In genomic region chr1:155931332-155932038, GRCh38 we compare ENCODE assay signal across 1 cellular context.
TF ChIP-seq lines count a peak whose summit lies in the region.

No MANE protein-coding gene starts in this region.

TF ChIP-seq in HEK293, 187 proteins besides CTCF, POLR2A, EP300 and RAD21 (continued from another document):
- TF ChIP-seq, protein P1, sequence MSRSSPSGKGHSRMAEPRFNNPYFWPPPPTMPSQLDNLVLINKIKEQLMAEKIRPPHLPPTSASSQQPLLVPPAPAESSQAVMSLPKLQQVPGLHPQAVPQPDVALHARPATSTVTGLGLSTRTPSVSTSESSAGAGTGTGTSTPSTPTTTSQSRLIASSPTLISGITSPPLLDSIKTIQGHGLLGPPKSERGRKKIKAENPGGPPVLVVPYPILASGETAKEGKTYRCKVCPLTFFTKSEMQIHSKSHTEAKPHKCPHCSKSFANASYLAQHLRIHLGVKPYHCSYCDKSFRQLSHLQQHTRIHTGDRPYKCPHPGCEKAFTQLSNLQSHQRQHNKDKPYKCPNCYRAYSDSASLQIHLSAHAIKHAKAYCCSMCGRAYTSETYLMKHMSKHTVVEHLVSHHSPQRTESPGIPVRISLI (tag by site-specific recombination; IDR thresholded peaks at IDR 0.05), result peak; percentile 8; the same call in 1 of the 2 replicates
- TF ChIP-seq PBX3 (CRISPR knock-in tag; IDR thresholded peaks at IDR 0.05) (no peak), ZNF121 (tag by site-specific recombination; IDR thresholded peaks at IDR 0.05) (0 out of 2 replicates have a peak, but pooled peaks have one; percentile 28), BCL6B (tag by site-specific recombination; IDR thresholded peaks at IDR 0.05) (no peak), ZNF404 (tag by site-specific recombination; IDR thresholded peaks at IDR 0.05) (no peak), ZNF433 (tag by site-specific recombination; IDR thresholded peaks at IDR 0.05; ENCODE audit: low read depth) (no peak), HOXC10 (CRISPR knock-in tag; IDR thresholded peaks at IDR 0.05) (no peak), ZNF629 (tag by site-specific recombination; IDR thresholded peaks at IDR 0.05) (no peak), ZNF677 (tag by site-specific recombination; IDR thresholded peaks at IDR 0.05) (no peak), GLIS2 (tag by site-specific recombination; IDR thresholded peaks at IDR 0.05) (no peak), SALL2 (tag by site-specific recombination; IDR thresholded peaks at IDR 0.05; ENCODE audit: borderline replicate concordance) (no peak), KLF1 (tag by site-specific recombination; IDR thresholded peaks at IDR 0.05) (peak; percentile 64), ZNF521 (tag by site-specific recombination; IDR thresholded peaks at IDR 0.05) (no peak), KLF9 (tag by site-specific recombination; IDR thresholded peaks at IDR 0.05; ENCODE audit: low read depth) (no peak), ZNF558 (tag by site-specific recombination; IDR thresholded peaks at IDR 0.05) (no peak), ZNF302 (tag by site-specific recombination; IDR thresholded peaks at IDR 0.05; ENCODE audit: low read depth) (no peak), ZNF24 (tag by site-specific recombination; IDR thresholded peaks at IDR 0.05) (no peak), ZNF354C (tag by site-specific recombination; IDR thresholded peaks at IDR 0.05; ENCODE audit: borderline replicate concordance, low read depth) (no peak), ZNF692 (tag by site-specific recombination; IDR thresholded peaks at IDR 0.05) (no peak), KLF16 (tag by site-specific recombination; IDR thresholded peaks at IDR 0.05) (no peak), MEIS1 (CRISPR knock-in tag; IDR thresholded peaks at IDR 0.05; ENCODE audit: borderline replicate concordance) (no peak)
- TF ChIP-seq, protein P2, sequence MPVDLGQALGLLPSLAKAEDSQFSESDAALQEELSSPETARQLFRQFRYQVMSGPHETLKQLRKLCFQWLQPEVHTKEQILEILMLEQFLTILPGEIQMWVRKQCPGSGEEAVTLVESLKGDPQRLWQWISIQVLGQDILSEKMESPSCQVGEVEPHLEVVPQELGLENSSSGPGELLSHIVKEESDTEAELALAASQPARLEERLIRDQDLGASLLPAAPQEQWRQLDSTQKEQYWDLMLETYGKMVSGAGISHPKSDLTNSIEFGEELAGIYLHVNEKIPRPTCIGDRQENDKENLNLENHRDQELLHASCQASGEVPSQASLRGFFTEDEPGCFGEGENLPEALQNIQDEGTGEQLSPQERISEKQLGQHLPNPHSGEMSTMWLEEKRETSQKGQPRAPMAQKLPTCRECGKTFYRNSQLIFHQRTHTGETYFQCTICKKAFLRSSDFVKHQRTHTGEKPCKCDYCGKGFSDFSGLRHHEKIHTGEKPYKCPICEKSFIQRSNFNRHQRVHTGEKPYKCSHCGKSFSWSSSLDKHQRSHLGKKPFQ (tag by site-specific recombination; IDR thresholded peaks at IDR 0.05), result no peak
- TF ChIP-seq, protein P3, sequence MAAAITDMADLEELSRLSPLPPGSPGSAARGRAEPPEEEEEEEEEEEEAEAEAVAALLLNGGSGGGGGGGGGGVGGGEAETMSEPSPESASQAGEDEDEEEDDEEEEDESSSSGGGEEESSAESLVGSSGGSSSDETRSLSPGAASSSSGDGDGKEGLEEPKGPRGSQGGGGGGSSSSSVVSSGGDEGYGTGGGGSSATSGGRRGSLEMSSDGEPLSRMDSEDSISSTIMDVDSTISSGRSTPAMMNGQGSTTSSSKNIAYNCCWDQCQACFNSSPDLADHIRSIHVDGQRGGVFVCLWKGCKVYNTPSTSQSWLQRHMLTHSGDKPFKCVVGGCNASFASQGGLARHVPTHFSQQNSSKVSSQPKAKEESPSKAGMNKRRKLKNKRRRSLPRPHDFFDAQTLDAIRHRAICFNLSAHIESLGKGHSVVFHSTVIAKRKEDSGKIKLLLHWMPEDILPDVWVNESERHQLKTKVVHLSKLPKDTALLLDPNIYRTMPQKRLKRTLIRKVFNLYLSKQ (tag by site-specific recombination; IDR thresholded peaks at IDR 0.05; ENCODE audit: borderline replicate concordance), result no peak
- TF ChIP-seq, protein P4, sequence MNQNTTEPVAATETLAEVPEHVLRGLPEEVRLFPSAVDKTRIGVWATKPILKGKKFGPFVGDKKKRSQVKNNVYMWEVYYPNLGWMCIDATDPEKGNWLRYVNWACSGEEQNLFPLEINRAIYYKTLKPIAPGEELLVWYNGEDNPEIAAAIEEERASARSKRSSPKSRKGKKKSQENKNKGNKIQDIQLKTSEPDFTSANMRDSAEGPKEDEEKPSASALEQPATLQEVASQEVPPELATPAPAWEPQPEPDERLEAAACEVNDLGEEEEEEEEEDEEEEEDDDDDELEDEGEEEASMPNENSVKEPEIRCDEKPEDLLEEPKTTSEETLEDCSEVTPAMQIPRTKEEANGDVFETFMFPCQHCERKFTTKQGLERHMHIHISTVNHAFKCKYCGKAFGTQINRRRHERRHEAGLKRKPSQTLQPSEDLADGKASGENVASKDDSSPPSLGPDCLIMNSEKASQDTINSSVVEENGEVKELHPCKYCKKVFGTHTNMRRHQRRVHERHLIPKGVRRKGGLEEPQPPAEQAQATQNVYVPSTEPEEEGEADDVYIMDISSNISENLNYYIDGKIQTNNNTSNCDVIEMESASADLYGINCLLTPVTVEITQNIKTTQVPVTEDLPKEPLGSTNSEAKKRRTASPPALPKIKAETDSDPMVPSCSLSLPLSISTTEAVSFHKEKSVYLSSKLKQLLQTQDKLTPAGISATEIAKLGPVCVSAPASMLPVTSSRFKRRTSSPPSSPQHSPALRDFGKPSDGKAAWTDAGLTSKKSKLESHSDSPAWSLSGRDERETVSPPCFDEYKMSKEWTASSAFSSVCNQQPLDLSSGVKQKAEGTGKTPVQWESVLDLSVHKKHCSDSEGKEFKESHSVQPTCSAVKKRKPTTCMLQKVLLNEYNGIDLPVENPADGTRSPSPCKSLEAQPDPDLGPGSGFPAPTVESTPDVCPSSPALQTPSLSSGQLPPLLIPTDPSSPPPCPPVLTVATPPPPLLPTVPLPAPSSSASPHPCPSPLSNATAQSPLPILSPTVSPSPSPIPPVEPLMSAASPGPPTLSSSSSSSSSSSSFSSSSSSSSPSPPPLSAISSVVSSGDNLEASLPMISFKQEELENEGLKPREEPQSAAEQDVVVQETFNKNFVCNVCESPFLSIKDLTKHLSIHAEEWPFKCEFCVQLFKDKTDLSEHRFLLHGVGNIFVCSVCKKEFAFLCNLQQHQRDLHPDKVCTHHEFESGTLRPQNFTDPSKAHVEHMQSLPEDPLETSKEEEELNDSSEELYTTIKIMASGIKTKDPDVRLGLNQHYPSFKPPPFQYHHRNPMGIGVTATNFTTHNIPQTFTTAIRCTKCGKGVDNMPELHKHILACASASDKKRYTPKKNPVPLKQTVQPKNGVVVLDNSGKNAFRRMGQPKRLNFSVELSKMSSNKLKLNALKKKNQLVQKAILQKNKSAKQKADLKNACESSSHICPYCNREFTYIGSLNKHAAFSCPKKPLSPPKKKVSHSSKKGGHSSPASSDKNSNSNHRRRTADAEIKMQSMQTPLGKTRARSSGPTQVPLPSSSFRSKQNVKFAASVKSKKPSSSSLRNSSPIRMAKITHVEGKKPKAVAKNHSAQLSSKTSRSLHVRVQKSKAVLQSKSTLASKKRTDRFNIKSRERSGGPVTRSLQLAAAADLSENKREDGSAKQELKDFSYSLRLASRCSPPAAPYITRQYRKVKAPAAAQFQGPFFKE (tag by site-specific recombination; IDR thresholded peaks at IDR 0.05; ENCODE audit: borderline replicate concordance), result no peak
- TF ChIP-seq, protein P5, sequence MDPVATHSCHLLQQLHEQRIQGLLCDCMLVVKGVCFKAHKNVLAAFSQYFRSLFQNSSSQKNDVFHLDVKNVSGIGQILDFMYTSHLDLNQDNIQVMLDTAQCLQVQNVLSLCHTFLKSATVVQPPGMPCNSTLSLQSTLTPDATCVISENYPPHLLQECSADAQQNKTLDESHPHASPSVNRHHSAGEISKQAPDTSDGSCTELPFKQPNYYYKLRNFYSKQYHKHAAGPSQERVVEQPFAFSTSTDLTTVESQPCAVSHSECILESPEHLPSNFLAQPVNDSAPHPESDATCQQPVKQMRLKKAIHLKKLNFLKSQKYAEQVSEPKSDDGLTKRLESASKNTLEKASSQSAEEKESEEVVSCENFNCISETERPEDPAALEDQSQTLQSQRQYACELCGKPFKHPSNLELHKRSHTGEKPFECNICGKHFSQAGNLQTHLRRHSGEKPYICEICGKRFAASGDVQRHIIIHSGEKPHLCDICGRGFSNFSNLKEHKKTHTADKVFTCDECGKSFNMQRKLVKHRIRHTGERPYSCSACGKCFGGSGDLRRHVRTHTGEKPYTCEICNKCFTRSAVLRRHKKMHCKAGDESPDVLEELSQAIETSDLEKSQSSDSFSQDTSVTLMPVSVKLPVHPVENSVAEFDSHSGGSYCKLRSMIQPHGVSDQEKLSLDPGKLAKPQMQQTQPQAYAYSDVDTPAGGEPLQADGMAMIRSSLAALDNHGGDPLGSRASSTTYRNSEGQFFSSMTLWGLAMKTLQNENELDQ (tag by site-specific recombination; IDR thresholded peaks at IDR 0.05; ENCODE audit: low read depth), result no peak
